ENCODE assay signal across 8 cellular contexts in genomic region chr2:185738679-185739472, GRCh38. TPM values are rescaled to one million over a fixed set of nuclear protein-coding genes. Genes with fewer than 3 reads are reported as not detected.
DNase-seq lines count a peak whose midpoint lies in the region; TF ChIP-seq lines count a peak whose summit lies in the region.

TSS of gene FSIP2 (plus strand) at chr2:185738804. CDS start at chr2:185738895, 91 bp downstream.

- H3K9me2 ChIP-seq in GM23248 (ENCODE audit: insufficient read depth) = no peaks in the 10 kb centered on the region

- H3K27ac Mint-ChIP-seq in brain = no peak within 1 kb of the TSS
- H3K27ac Mint-ChIP-seq in immature natural killer cell = no peak within 1 kb of the TSS

- H3K4me1 Mint-ChIP-seq in brain = no peaks in the 10 kb centered on the region
- no peaks in the 10 kb centered on the region for H3K4me1 Mint-ChIP-seq in immature natural killer cell

- in situ Hi-C loops in GM23248 (cut with MboI) = no loop called here

- no peaks in the 10 kb centered on the region for H3K27me3 ChIP-seq in GM23248 (replicated peaks; ENCODE audit: insufficient read depth)
- H3K27me3 ChIP-seq in iPS-18a (ENCODE audit: control insufficient read depth, insufficient read depth, low read length) = peaks cover 4% of the 10 kb centered on the region
- no peaks in the 10 kb centered on the region for H3K27me3 ChIP-seq in smooth muscle cell (ENCODE audit: low read depth)

- H4K20me1 ChIP-seq in GM23248 (ENCODE audit: insufficient read depth) = no peaks in the 10 kb centered on the region
- no peaks in the 10 kb centered on the region for H4K20me1 ChIP-seq in smooth muscle cell (ENCODE audit: low read depth)

- WGBS in GM23248 (ENCODE audit: low coverage in 1 of 2, low lambda C conversion rate in 2 of 2, missing lambda C conversion rate in 2 of 2), 2 experiments = 19 to 24% methylated on average over 45 to 48 of the region's 59 CpGs
- 5% methylated on average over 56 of the region's 59 CpGs for WGBS in smooth muscle cell (ENCODE audit: low lambda C conversion rate)

- H2AFZ ChIP-seq in GM23248 (peak within 1 kb of the TSS; percentile 52; the same call in 1 of the 2 replicates), smooth muscle cell (ENCODE audit: low read depth) (peak within 1 kb of the TSS; percentile 95)

- DNase-seq in GM12865 (ENCODE audit: low read depth) (peak; percentile 84), GM23248 (peak; percentile 47), LHCN-M2 (ENCODE audit: low read depth) (peak; percentile 65), smooth muscle cell (lab: John Stamatoyannopoulos, UW; ENCODE audit: unreplicated experiment) (peak; percentile 59), NCI-H1105 treated with DMSO at 0.1 percent for 48 hours (lab: John Stamatoyannopoulos, UW) (no peak), immature natural killer cell (no peak)

- H3K27me3 Mint-ChIP-seq in brain (no peaks in the 10 kb centered on the region), immature natural killer cell (ENCODE audit: low read depth in 3 of 3) (peaks cover 0 to 2% (median 2%) of the 10 kb centered on the region in 3 donors)

- H3F3A ChIP-seq in GM23248 (ENCODE audit: insufficient read depth) = no peaks in the 10 kb centered on the region
- no peaks in the 10 kb centered on the region for H3F3A ChIP-seq in smooth muscle cell (ENCODE audit: low read depth)

- H3K9ac ChIP-seq in GM23248 (no peak within 1 kb of the TSS), iPS-18a (ENCODE audit: low read length) (peak within 1 kb of the TSS; percentile 45), smooth muscle cell (ENCODE audit: low read depth) (peak within 1 kb of the TSS; percentile 2)

- H3K4me3 ChIP-seq in GM12865 (ENCODE audit: low read depth, low read length) (no peak within 1 kb of the TSS), GM23248 (peak within 1 kb of the TSS; percentile 41; the same call in 1 of the 2 replicates), iPS-18a (ENCODE audit: low read length) (peak within 1 kb of the TSS; percentile 78), smooth muscle cell (peak within 1 kb of the TSS; percentile 66)

- H3K4me2 ChIP-seq in GM23248 (ENCODE audit: unreplicated experiment) = peak within 1 kb of the TSS; percentile 20
- peak within 1 kb of the TSS; percentile 88 for H3K4me2 ChIP-seq in smooth muscle cell

- H3K79me2 ChIP-seq in GM23248 (ENCODE audit: insufficient read depth) (no peaks in the 10 kb centered on the region), smooth muscle cell (ENCODE audit: low read depth) (no peaks in the 10 kb centered on the region)

- H3K27ac ChIP-seq in GM23248 = no peak within 1 kb of the TSS
- no peak within 1 kb of the TSS for H3K27ac ChIP-seq in iPS-18a (ENCODE audit: low read length)
- H3K27ac ChIP-seq in smooth muscle cell (ENCODE audit: low read depth) = no peak within 1 kb of the TSS

- TF ChIP-seq CTCF in GM12865 (IDR thresholded peaks at IDR 0.05; ENCODE audit: insufficient read depth, low read depth, low read length, missing control alignments) (peak; percentile 91), brain (conservative IDR thresholded peaks at IDR 0.05) (peak; percentile 54 to 73), smooth muscle cell (IDR thresholded peaks at IDR 0.05; ENCODE audit: borderline replicate concordance, insufficient read depth, poor library complexity, severe bottlenecking) (peak; percentile 99)

- no peaks in the 10 kb centered on the region for H3K9me3 ChIP-seq in GM23248 (ENCODE audit: low read depth)
- no peaks in the 10 kb centered on the region for H3K9me3 ChIP-seq in iPS-18a (ENCODE audit: control insufficient read depth, low read depth, low read length)
- H3K9me3 ChIP-seq in smooth muscle cell (replicated peaks; ENCODE audit: low read depth) = no peaks in the 10 kb centered on the region

- H3K9me3 Mint-ChIP-seq in brain (peaks cover 18 to 30% (median 21%) of the 10 kb centered on the region in 5 experiments), immature natural killer cell (peaks cover 10 to 71% (median 26%) of the 10 kb centered on the region in 6 donors)

- H3K4me1 ChIP-seq in GM23248 (ENCODE audit: insufficient read depth) (no peaks in the 10 kb centered on the region), iPS-18a (ENCODE audit: control insufficient read depth, low read depth, low read length) (peaks cover 9% of the 10 kb centered on the region), smooth muscle cell (ENCODE audit: low read depth) (no peaks in the 10 kb centered on the region)

- H3K36me3 Mint-ChIP-seq in brain = peaks cover 84% of the 10 kb centered on the region
- peaks cover 0 to 3% (median 0%) of the 10 kb centered on the region in 3 donors for H3K36me3 Mint-ChIP-seq in immature natural killer cell

- H3K4me3 Mint-ChIP-seq in brain (peak within 1 kb of the TSS in 3 of 5 experiments; percentile 5 to 79 (median 24)), immature natural killer cell (no peak within 1 kb of the TSS)

- no peaks in the 10 kb centered on the region for H3K36me3 ChIP-seq in GM23248 (ENCODE audit: low read depth)
- H3K36me3 ChIP-seq in iPS-18a (ENCODE audit: control insufficient read depth, low read depth, low read length) = no peaks in the 10 kb centered on the region
- H3K36me3 ChIP-seq in smooth muscle cell (ENCODE audit: low read depth) = no peaks in the 10 kb centered on the region

RNA-seq across cellular contexts. Expression of gene FSIP2, which starts in this region (rescaled TPM):
- not detected in 2 replicates for total RNA-seq in GM23248 (2014; rRNA removed; shearing (Covaris generic))
- polyA plus RNA-seq in GM23248 (2016; fragmentation: Nextera tagmentation; extraction: Ambion mirVana) (not detected in 2 replicates), brain (ENCODE audit: insufficient read depth, low read depth, low replicate concordance) (not detected), smooth muscle cell (1.9 and 2.2 TPM in 2 replicates), immature natural killer cell (not detected)
- total RNA-seq in LHCN-M2 (2014; rRNA removed) (0.13 and 0.17 TPM in 2 replicates), smooth muscle cell (5.9 and 6.0 TPM in 2 replicates)
- polyA plus RNA-seq in LHCN-M2 (2012) = 0.04 TPM

Comparison
In these comparisons a context has a peak if more than half of its experiments do, and no peak if none do; other contexts are left out.
1. Peak in DNase-seq, H3K4me3 ChIP-seq and H3K4me2 ChIP-seq in GM23248; RNA of the gene not detected or under 1 TPM.
2. Peak in DNase-seq in LHCN-M2; RNA of the gene not detected or under 1 TPM.
3. DNase-seq: peak in GM12865 (single experiment) and smooth muscle cell (single experiment); none in NCI-H1105 treated with DMSO at 0.1 percent for 48 hours (single experiment) and immature natural killer cell (0 of 3).
4. H3K4me3 Mint-ChIP-seq: peak in brain (3 of 5); none in immature natural killer cell (0 of 5).
5. Peak in every context shown above with its lines, with median percentiles within 50 percentile points of each other: CTCF ChIP-seq.